In genomic region chrX:119583431-119584059, GRCh38 we compare ENCODE assay signal across 2 cellular contexts.
TF ChIP-seq lines count a peak whose summit lies in the region.

No MANE protein-coding gene starts in this region.

TF ChIP-seq in A549, 52 proteins besides CTCF, POLR2A, EP300 and RAD21:
- no peak for TF ChIP-seq CHD4 (IDR thresholded peaks at IDR 0.05; ENCODE audit: borderline replicate concordance)
- TF ChIP-seq FOSB (CRISPR knock-in tag; IDR thresholded peaks at IDR 0.05): no peak
- no peak for TF ChIP-seq NR3C1 (IDR thresholded peaks at IDR 0.05)
- no peak for TF ChIP-seq MAFK (IDR thresholded peaks at IDR 0.05; ENCODE audit: partially characterized antibody)
- no peak for TF ChIP-seq KDM1A (IDR thresholded peaks at IDR 0.05; ENCODE audit: low read depth)
- TF ChIP-seq, protein P1, sequence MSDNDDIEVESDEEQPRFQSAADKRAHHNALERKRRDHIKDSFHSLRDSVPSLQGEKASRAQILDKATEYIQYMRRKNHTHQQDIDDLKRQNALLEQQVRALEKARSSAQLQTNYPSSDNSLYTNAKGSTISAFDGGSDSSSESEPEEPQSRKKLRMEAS (IDR thresholded peaks at IDR 0.05): no peak
- TF ChIP-seq TFCP2L1 (CRISPR knock-in tag; IDR thresholded peaks at IDR 0.05): no peak
- TF ChIP-seq RCOR1 (IDR thresholded peaks at IDR 0.05; ENCODE audit: low read depth, low read length): no peak

TF ChIP-seq in GM12878, 131 proteins besides CTCF, POLR2A, EP300 and RAD21:
- TF ChIP-seq YBX1 (IDR thresholded peaks at IDR 0.05) (no peak), SP1 (IDR thresholded peaks at IDR 0.05; ENCODE audit: low read depth, low read length) (no peak), ETV6 (conservative IDR thresholded peaks at IDR 0.05 in 1 of 2, IDR thresholded peaks at IDR 0.05 in 1 of 2; ENCODE audit: borderline replicate concordance in 1 of 2, low read depth in 1 of 2) (no peak), FOS (IDR thresholded peaks at IDR 0.05; ENCODE audit: borderline replicate concordance, extremely low read depth, insufficient read length) (no peak), ZBED1 (IDR thresholded peaks at IDR 0.05; ENCODE audit: borderline replicate concordance) (no peak), REST (IDR thresholded peaks at IDR 0.05; ENCODE audit: low read depth, low read length) (no peak), BACH1 (IDR thresholded peaks at IDR 0.05; ENCODE audit: borderline replicate concordance) (no peak), SMAD1 (IDR thresholded peaks at IDR 0.05; ENCODE audit: low read depth, partially characterized antibody) (no peak), PAX8 (IDR thresholded peaks at IDR 0.05) (no peak), ZNF274 (IDR thresholded peaks at IDR 0.05; ENCODE audit: insufficient read depth, insufficient read length) (no peak), PKNOX1 (IDR thresholded peaks at IDR 0.05) (no peak), E2F8 (IDR thresholded peaks at IDR 0.05; ENCODE audit: low read depth, partially characterized antibody) (no peak), RB1 (IDR thresholded peaks at IDR 0.05; ENCODE audit: borderline replicate concordance) (no peak), POLR2AphosphoS2 (IDR thresholded peaks at IDR 0.05; ENCODE audit: low read depth, low read length) (no peak), RUNX3 (IDR thresholded peaks at IDR 0.05; ENCODE audit: low read length) (no peak), NFYA (IDR thresholded peaks at IDR 0.05; ENCODE audit: borderline replicate concordance, low read depth, low read length) (no peak), FOXM1 (IDR thresholded peaks at IDR 0.05; ENCODE audit: low read depth, low read length) (no peak), SMC3 (IDR thresholded peaks at IDR 0.05; ENCODE audit: borderline replicate concordance, low read length) (no peak)
- TF ChIP-seq, protein P2, sequence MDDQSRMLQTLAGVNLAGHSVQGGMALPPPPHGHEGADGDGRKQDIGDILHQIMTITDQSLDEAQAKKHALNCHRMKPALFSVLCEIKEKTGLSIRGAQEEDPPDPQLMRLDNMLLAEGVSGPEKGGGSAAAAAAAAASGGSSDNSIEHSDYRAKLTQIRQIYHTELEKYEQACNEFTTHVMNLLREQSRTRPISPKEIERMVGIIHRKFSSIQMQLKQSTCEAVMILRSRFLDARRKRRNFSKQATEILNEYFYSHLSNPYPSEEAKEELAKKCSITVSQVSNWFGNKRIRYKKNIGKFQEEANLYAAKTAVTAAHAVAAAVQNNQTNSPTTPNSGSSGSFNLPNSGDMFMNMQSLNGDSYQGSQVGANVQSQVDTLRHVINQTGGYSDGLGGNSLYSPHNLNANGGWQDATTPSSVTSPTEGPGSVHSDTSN (IDR thresholded peaks at IDR 0.05; ENCODE audit: insufficient replicate concordance, low read depth, low read length): no peak
- TF ChIP-seq, protein P3, sequence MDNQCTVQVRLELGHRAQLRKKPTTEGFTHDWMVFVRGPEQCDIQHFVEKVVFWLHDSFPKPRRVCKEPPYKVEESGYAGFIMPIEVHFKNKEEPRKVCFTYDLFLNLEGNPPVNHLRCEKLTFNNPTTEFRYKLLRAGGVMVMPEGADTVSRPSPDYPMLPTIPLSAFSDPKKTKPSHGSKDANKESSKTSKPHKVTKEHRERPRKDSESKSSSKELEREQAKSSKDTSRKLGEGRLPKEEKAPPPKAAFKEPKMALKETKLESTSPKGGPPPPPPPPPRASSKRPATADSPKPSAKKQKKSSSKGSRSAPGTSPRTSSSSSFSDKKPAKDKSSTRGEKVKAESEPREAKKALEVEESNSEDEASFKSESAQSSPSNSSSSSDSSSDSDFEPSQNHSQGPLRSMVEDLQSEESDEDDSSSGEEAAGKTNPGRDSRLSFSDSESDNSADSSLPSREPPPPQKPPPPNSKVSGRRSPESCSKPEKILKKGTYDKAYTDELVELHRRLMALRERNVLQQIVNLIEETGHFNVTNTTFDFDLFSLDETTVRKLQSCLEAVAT (IDR thresholded peaks at IDR 0.05): no peak
